9 cellular contexts compared by ENCODE assay signal in the genomic region with DNA sequence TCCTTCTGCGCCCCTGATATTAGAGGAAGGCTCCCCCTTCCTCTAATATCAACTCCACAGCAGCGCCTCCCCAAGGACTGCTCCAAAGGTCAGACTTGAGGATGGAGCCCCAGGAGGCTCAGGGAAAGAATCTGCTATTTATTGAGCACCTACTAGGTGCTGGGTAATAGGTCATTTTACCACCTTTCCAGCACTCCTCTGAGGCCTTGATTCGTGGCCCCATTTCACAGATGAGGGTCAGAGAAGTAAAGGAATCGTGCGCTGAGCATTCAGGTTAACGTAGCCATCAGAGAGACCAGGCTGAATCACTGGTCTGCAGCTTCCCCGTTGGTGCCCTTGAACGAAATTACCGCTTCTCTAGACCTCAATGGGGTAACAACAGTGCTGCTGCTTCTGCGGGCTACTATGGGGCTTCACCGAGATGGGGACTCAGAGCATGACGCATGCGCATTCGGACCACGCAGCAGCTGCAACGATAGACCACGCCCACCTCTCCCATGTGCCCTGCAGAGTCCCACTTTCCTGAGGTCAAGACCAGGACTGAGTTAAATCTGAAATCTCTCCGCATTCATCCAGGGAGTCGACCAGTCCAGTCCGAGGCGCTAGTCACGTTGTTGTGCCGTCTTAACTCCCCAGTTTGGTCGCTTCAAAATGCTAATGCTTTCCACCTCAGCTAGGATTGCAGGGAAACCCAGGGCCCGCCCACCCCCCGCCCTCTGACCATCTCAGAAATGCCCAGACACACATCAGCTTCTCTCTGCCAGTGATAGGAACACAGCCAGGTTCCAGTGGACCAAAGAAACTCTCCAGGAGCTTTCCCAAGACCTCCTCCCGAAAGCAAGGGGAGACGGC. TPM values are rescaled to one million over a fixed set of nuclear protein-coding genes. Genes with fewer than 3 reads are reported as not detected.
DNase-seq lines count a peak whose midpoint lies in the region; ATAC-seq and TF ChIP-seq lines count a peak whose summit lies in the region.
"Had no signal": no experiment of that assay in that cellular context is flagged by ENCODE, and none has a peak within 500 bp of the region (broad histone marks: within the 10 kb centered on the region; RNA-seq: fewer than 3 reads in every experiment).

No MANE protein-coding gene starts in this region.

- H3K4me3 Mint-ChIP-seq in endothelial cell (ENCODE audit: unreplicated experiment): no peak overlapping the region
- peak overlapping the region; percentile 32 for H3K4me3 Mint-ChIP-seq in mesothelial cell of epicardium
- no peak overlapping the region for H3K4me3 Mint-ChIP-seq in naive thymus-derived CD8-positive, alpha-beta T cell
- H3K4me3 Mint-ChIP-seq: dendritic cell treated with granulocyte-macrophage colony-stimulating factor and Interleukin-4, amounts not matched to agents 40 ng/mL and 50 ng/mL, for 4 days had no signal

- ATAC-seq in naive thymus-derived CD8-positive, alpha-beta T cell: no peak

- TF ChIP-seq CTCF in endothelial cell (IDR thresholded peaks at IDR 0.05; ENCODE audit: unreplicated experiment) (no peak), mesothelial cell of epicardium (IDR thresholded peaks at IDR 0.05; ENCODE audit: unreplicated experiment) (no peak)

- DNase-seq in AG08396 (ENCODE audit: low spot score) (peak; percentile 78), NCI-H187 (lab: John Stamatoyannopoulos, UW) (peak; percentile 30 to 34), endothelial cell (ENCODE audit: low spot score) (peak; percentile 52), mesothelial cell of epicardium (ENCODE audit: low spot score in 2 of 2, unreplicated experiment in 2 of 2) (peak; percentile 45 to 58), SHP77 (lab: John Stamatoyannopoulos, UW) (no peak)
- DNase-seq in naive thymus-derived CD8-positive, alpha-beta T cell: no peak
- no peak for DNase-seq in stimulated activated naive CD4-positive, alpha-beta T cell treated with Interleukin-2 at 50 U/mL for 16 hours (lab: John Stamatoyannopoulos, UW)
- no peak for DNase-seq in effector CD8-positive, alpha-beta T cell (lab: John Stamatoyannopoulos, UW)

- H3K27me3 Mint-ChIP-seq in endothelial cell (ENCODE audit: unreplicated experiment) (peaks cover 9% of the 10 kb centered on the region), mesothelial cell of epicardium (ENCODE audit: low read depth) (peaks cover 20% of the 10 kb centered on the region)
- peaks cover 29 to 82% (median 53%) of the 10 kb centered on the region in 5 donors for H3K27me3 Mint-ChIP-seq in naive thymus-derived CD8-positive, alpha-beta T cell

- H3K4me1 Mint-ChIP-seq in endothelial cell (ENCODE audit: unreplicated experiment): no peaks in the 10 kb centered on the region
- H3K4me1 Mint-ChIP-seq in mesothelial cell of epicardium: peaks cover 26% of the 10 kb centered on the region
- peaks cover 0 to 6% (median under 1%) of the 10 kb centered on the region in 4 donors for H3K4me1 Mint-ChIP-seq in naive thymus-derived CD8-positive, alpha-beta T cell

- H3K36me3 Mint-ChIP-seq in endothelial cell (ENCODE audit: low read depth, unreplicated experiment) (no peaks in the 10 kb centered on the region), mesothelial cell of epicardium (no peaks in the 10 kb centered on the region)
- H3K36me3 Mint-ChIP-seq in naive thymus-derived CD8-positive, alpha-beta T cell: no peaks in the 10 kb centered on the region

- no peak overlapping the region for H3K27ac Mint-ChIP-seq in endothelial cell (ENCODE audit: unreplicated experiment)
- no peak overlapping the region for H3K27ac Mint-ChIP-seq in mesothelial cell of epicardium
- H3K27ac Mint-ChIP-seq in naive thymus-derived CD8-positive, alpha-beta T cell: peak overlapping the region in 1 of 10 donors; percentile 87
- H3K27ac Mint-ChIP-seq: dendritic cell treated with granulocyte-macrophage colony-stimulating factor and Interleukin-4, amounts not matched to agents 40 ng/mL and 50 ng/mL, for 4 days had no signal

- POLR2A ChIA-PET in naive thymus-derived CD8-positive, alpha-beta T cell (lab: Charles Lee): no interaction called here

- H3K9me3 Mint-ChIP-seq in endothelial cell (ENCODE audit: unreplicated experiment): no peaks in the 10 kb centered on the region
- no peaks in the 10 kb centered on the region for H3K9me3 Mint-ChIP-seq in mesothelial cell of epicardium
- no peaks in the 10 kb centered on the region for H3K9me3 Mint-ChIP-seq in naive thymus-derived CD8-positive, alpha-beta T cell
- H3K9me3 Mint-ChIP-seq: dendritic cell treated with granulocyte-macrophage colony-stimulating factor and Interleukin-4, amounts not matched to agents 40 ng/mL and 50 ng/mL, for 4 days had no signal

RNA-seq across cellular contexts. Expression of a gene that starts 12.9 kb away (rescaled TPM):
- total RNA-seq in endothelial cell (ENCODE audit: unreplicated experiment): 0.28 TPM
- total RNA-seq in mesothelial cell of epicardium: 25.9 to 29.1 TPM (median 28.5 TPM) in 3 replicates
- total RNA-seq in naive thymus-derived CD8-positive, alpha-beta T cell: 1 to 10 TPM; 5.0 to 5.6 TPM
- under 1 TPM; 0.23 to 0.34 (median 0.25) TPM for polyA plus RNA-seq in naive thymus-derived CD8-positive, alpha-beta T cell

RNA-seq across cellular contexts. Expression of a gene that starts 34.9 kb away (rescaled TPM):
- total RNA-seq in endothelial cell (ENCODE audit: unreplicated experiment): 31.5 TPM
- total RNA-seq in mesothelial cell of epicardium: 26.6 to 29.5 TPM (median 28.2 TPM) in 3 replicates
- total RNA-seq in naive thymus-derived CD8-positive, alpha-beta T cell: 10 to 100 TPM; 17.4 to 19.6 TPM
- polyA plus RNA-seq in naive thymus-derived CD8-positive, alpha-beta T cell: 10 to 100 TPM; 23.4 to 36.2 (median 30.3) TPM

Comparison
In these comparisons a context has a peak if more than half of its experiments do, and no peak if none do; other contexts are left out.
1. DNase-seq: peak in AG08396 (single experiment), NCI-H187 (2 of 2), endothelial cell (single experiment) and mesothelial cell of epicardium (2 of 2); none in naive thymus-derived CD8-positive, alpha-beta T cell (0 of 10), stimulated activated naive CD4-positive, alpha-beta T cell treated with Interleukin-2 at 50 U/mL for 16 hours (single experiment), effector CD8-positive, alpha-beta T cell (single experiment) and SHP77 (0 of 2).